Comparison of ENCODE assay signal across 12 cellular contexts in genomic region chr10:95837368-95837776, GRCh38.
A peak's percentile ranks its signal among the peaks of the same experiment; 100 is the strongest.
DNase-seq lines count a peak whose midpoint lies in the region; ATAC-seq lines count a peak whose summit lies in the region.
"Had no signal": no experiment of that assay in that cellular context is flagged by ENCODE, and none has a peak within 500 bp of the region (broad histone marks: within the 10 kb centered on the region; RNA-seq: fewer than 3 reads in every experiment).

No MANE protein-coding gene starts in this region.

- peak overlapping the region; percentile 2 for H3K27ac ChIP-seq in layer of hippocampus (ENCODE audit: low read depth, low read length)
- H3K27ac ChIP-seq in aorta (ENCODE audit: low read depth in 1 of 2, low read length in 2 of 2) = peak overlapping the region; percentile 37 to 77

- H3K9me3 Mint-ChIP-seq in stimulated activated naive CD8-positive, alpha-beta T cell treated with anti-CD3 and anti-CD28 coated beads, Interleukin-15, Interleukin-2, amounts not matched to agents 100 ng/mL and 50 ng/mL, for 24 hours = no peaks in the 10 kb centered on the region
- H3K9me3 Mint-ChIP-seq in stimulated activated naive CD8-positive, alpha-beta T cell treated with anti-CD3 and anti-CD28 coated beads, Interleukin-15, amount 100 ng/mL, for 72 hours = no peaks in the 10 kb centered on the region
- H3K9me3 Mint-ChIP-seq: activated CD4-positive, alpha-beta T cell treated with anti-CD3 and anti-CD28 coated beads, Interleukin-2, amount 10 ng/mL, durations not matched to agents 7 days and 5 days; nephron had no signal

- DNase-seq in stimulated activated naive CD8-positive, alpha-beta T cell treated with anti-CD3 and anti-CD28 coated beads, Interleukin-15, amount 100 ng/mL, for 72 hours = no peak
- DNase-seq in aorta = no peak
- DNase-seq in RPMI8226 = no peak
- DNase-seq in activated T-cell treated with anti-CD3 and anti-CD28 coated beads, Interleukin-2, amount 50 U/mL, for 1 hour = no peak
- DNase-seq: activated CD4-positive, alpha-beta T cell treated with anti-CD3 and anti-CD28 coated beads, Interleukin-2, amount 10 ng/mL, durations not matched to agents 7 days and 5 days; NCI-H1092 treated with DMSO at 0.1 percent for 48 hours; OCI-M1 had no signal

- H3K27me3 Mint-ChIP-seq in stimulated activated naive CD8-positive, alpha-beta T cell treated with anti-CD3 and anti-CD28 coated beads, Interleukin-15, Interleukin-2, amounts not matched to agents 100 ng/mL and 50 ng/mL, for 24 hours = no peaks in the 10 kb centered on the region
- H3K27me3 Mint-ChIP-seq in stimulated activated naive CD8-positive, alpha-beta T cell treated with anti-CD3 and anti-CD28 coated beads, Interleukin-15, amount 100 ng/mL, for 72 hours = no peaks in the 10 kb centered on the region

- H3K4me3 ChIP-seq in aorta (ENCODE audit: low read length in 2 of 2) = no peak overlapping the region

- intact Hi-C loops in aorta (cut with DNase I) = loop anchor here in 1 of 2 donors (5.0 kb wide), 1 partner anchor 80 kb away; the partner anchor contains the start of gene ENTPD1

- no peaks in the 10 kb centered on the region for H3K36me3 Mint-ChIP-seq in stimulated activated naive CD8-positive, alpha-beta T cell treated with anti-CD3 and anti-CD28 coated beads, Interleukin-15, Interleukin-2, amounts not matched to agents 100 ng/mL and 50 ng/mL, for 24 hours (ENCODE audit: low read depth)

- peaks cover 71% of the 10 kb centered on the region for H3K4me1 Mint-ChIP-seq in stimulated activated naive CD8-positive, alpha-beta T cell treated with anti-CD3 and anti-CD28 coated beads, Interleukin-15, Interleukin-2, amounts not matched to agents 100 ng/mL and 50 ng/mL, for 24 hours (ENCODE audit: low read depth)
- H3K4me1 Mint-ChIP-seq in stimulated activated naive CD8-positive, alpha-beta T cell treated with anti-CD3 and anti-CD28 coated beads, Interleukin-15, amount 100 ng/mL, for 72 hours = peaks cover 54% of the 10 kb centered on the region

- peaks cover 3 to 5% of the 10 kb centered on the region in 2 donors for H3K4me1 ChIP-seq in aorta (ENCODE audit: control insufficient read depth in 1 of 2, insufficient read depth in 2 of 2, low read length in 2 of 2)

- H3K4me3 Mint-ChIP-seq in stimulated activated naive CD8-positive, alpha-beta T cell treated with anti-CD3 and anti-CD28 coated beads, Interleukin-15, Interleukin-2, amounts not matched to agents 100 ng/mL and 50 ng/mL, for 24 hours = no peak overlapping the region
- no peak overlapping the region for H3K4me3 Mint-ChIP-seq in stimulated activated naive CD8-positive, alpha-beta T cell treated with anti-CD3 and anti-CD28 coated beads, Interleukin-15, amount 100 ng/mL, for 72 hours
- H3K4me3 Mint-ChIP-seq: activated CD4-positive, alpha-beta T cell treated with anti-CD3 and anti-CD28 coated beads, Interleukin-2, amount 10 ng/mL, durations not matched to agents 7 days and 5 days; nephron had no signal

- H3K9me3 ChIP-seq in aorta (ENCODE audit: control insufficient read depth, low read length) = no peaks in the 10 kb centered on the region

- 66 to 91% methylated on average over 1 of the region's 1 CpG for WGBS in aorta, 2 donors

- H3K27me3 ChIP-seq in layer of hippocampus (ENCODE audit: control insufficient read depth, insufficient read depth, low read length) (no peaks in the 10 kb centered on the region), aorta (ENCODE audit: control insufficient read depth in 1 of 2, insufficient read depth in 2 of 2, low read length in 1 of 2) (no peaks in the 10 kb centered on the region)

- H3K36me3 ChIP-seq in aorta (ENCODE audit: control insufficient read depth in 1 of 2, insufficient read depth in 2 of 2, low read length in 1 of 2) = no peaks in the 10 kb centered on the region

- ATAC-seq in stimulated activated naive CD8-positive, alpha-beta T cell treated with anti-CD3 and anti-CD28 coated beads, Interleukin-15, amount 100 ng/mL, for 72 hours = no peak
- ATAC-seq in HG03378 (IDR thresholded peaks at IDR 0.05; ENCODE audit: unreplicated experiment) (peak; percentile 31), aorta (ENCODE audit: low FRiP score) (no peak), HG03460 (IDR thresholded peaks at IDR 0.05; ENCODE audit: unreplicated experiment) (no peak)

- peak overlapping the region; percentile 70 for H3K27ac Mint-ChIP-seq in stimulated activated naive CD8-positive, alpha-beta T cell treated with anti-CD3 and anti-CD28 coated beads, Interleukin-15, Interleukin-2, amounts not matched to agents 100 ng/mL and 50 ng/mL, for 24 hours
- H3K27ac Mint-ChIP-seq in stimulated activated naive CD8-positive, alpha-beta T cell treated with anti-CD3 and anti-CD28 coated beads, Interleukin-15, amount 100 ng/mL, for 72 hours = no peak overlapping the region
- H3K27ac Mint-ChIP-seq: activated CD4-positive, alpha-beta T cell treated with anti-CD3 and anti-CD28 coated beads, Interleukin-2, amount 10 ng/mL, durations not matched to agents 7 days and 5 days; nephron had no signal
